Comparison of ENCODE assay signal across 8 cellular contexts in the genomic region with DNA sequence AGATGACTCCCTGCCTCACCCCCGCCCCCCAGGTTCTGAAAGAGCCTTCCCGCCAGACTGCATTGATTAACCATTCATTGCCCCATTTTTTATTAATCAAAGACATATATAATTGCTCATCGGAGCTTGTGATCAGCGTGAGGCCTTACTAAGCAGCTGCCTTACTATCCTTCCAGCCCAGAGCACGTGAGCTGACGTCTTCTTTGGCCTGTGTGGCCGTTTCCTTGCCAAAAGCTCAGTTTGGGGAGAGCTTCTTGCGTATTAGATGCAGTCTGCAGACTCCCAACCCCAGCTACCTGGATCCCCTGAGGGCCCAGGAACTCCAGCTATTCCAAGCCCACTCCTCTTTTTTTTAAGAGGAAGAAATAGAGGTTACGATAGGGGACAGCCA. TPM values are rescaled to one million over a fixed set of nuclear protein-coding genes. Genes with fewer than 3 reads are reported as not detected.
DNase-seq lines count a peak whose midpoint lies in the region; ATAC-seq and TF ChIP-seq lines count a peak whose summit lies in the region.

No MANE protein-coding gene starts in this region.

- CTCF ChIA-PET in activated CD4-positive, alpha-beta T cell treated with anti-CD3 and anti-CD28 coated beads for 36 hours (lab: Charles Lee), result interaction anchor here (0.7 to 2.8 kb wide), 8 partner anchors 9 to 56 kb away, joined by 3 to 21 read pairs (median 3); a partner anchor contains a TSS

- WGBS in thyroid gland, 2 donors, result 58 to 73% methylated on average over 9 of the region's 9 CpGs

- H3K27ac Mint-ChIP-seq in activated CD4-positive, alpha-beta T cell treated with anti-CD3 and anti-CD28 coated beads for 36 hours, result peak overlapping the region; percentile 95

- no peak for TF ChIP-seq CTCF in thyroid gland (IDR thresholded peaks at IDR 0.05)

- in situ Hi-C loops in KBM-7 (cut with MboI; ENCODE audit: low pct_unique_long_range_greater_than_20kb, low sequenced_read_pairs), result no loop called here

- H3K4me3 Mint-ChIP-seq in activated CD4-positive, alpha-beta T cell treated with anti-CD3 and anti-CD28 coated beads for 36 hours, result peak overlapping the region; percentile 98

- H3K27ac ChIP-seq in thyroid gland, result peak overlapping the region; percentile 99 to 100 (median 99)

- POLR2A ChIA-PET in activated CD4-positive, alpha-beta T cell treated with anti-CD3 and anti-CD28 coated beads for 36 hours (lab: Charles Lee), result interaction anchor here (0.7 kb wide), 1 partner anchor 75 kb away, joined by 3 read pairs; no protein-coding TSS in a partner anchor

- H3K36me3 ChIP-seq in thyroid gland, result no peaks in the 10 kb centered on the region

- H3K27me3 ChIP-seq in thyroid gland, result no peaks in the 10 kb centered on the region

- ATAC-seq in activated CD4-positive, alpha-beta T cell treated with anti-CD3 and anti-CD28 coated beads for 36 hours, result no peak

- no peaks in the 10 kb centered on the region for H3K27me3 Mint-ChIP-seq in activated CD4-positive, alpha-beta T cell treated with anti-CD3 and anti-CD28 coated beads for 36 hours

- H3K9me3 ChIP-seq in thyroid gland, result no peaks in the 10 kb centered on the region

- TF ChIP-seq POLR2A in thyroid gland (IDR thresholded peaks at IDR 0.05), result no peak

- DNase-seq in activated CD4-positive, alpha-beta T cell treated with anti-CD3 and anti-CD28 coated beads for 36 hours, result peak; percentile 21
- no peak for DNase-seq in activated CD4-positive, alpha-beta T cell treated with anti-CD3 and anti-CD28 coated beads, Interleukin-2, amount 50 U/mL, for 1 hour
- DNase-seq in cerebellar cortex (ENCODE audit: low spot score) (peak; percentile 66), midbrain (lab: John Stamatoyannopoulos, UW) (peak; percentile 38), thyroid gland (peak; percentile 27 to 40), NCI-H146 (lab: John Stamatoyannopoulos, UW) (no peak), KBM-7 (no peak), iPS-NIHi7 (ENCODE audit: extremely low spot score) (no peak)

- intact Hi-C loops in activated CD4-positive, alpha-beta T cell treated with anti-CD3 and anti-CD28 coated beads for 36 hours (cut with DNase I, micrococcal nuclease), result loop anchor here (1.0 to 5.0 kb wide), 11 partner anchors 33 to 1715 kb away; a partner anchor contains a TSS
- intact Hi-C loops in thyroid gland (cut with DNase I), result no loop called here

- H3K4me3 ChIP-seq in thyroid gland (replicated peaks in 1 of 3), result no peak overlapping the region

- H3K9me3 Mint-ChIP-seq in activated CD4-positive, alpha-beta T cell treated with anti-CD3 and anti-CD28 coated beads for 36 hours (ENCODE audit: low read depth), result no peaks in the 10 kb centered on the region

- H3K4me1 Mint-ChIP-seq in activated CD4-positive, alpha-beta T cell treated with anti-CD3 and anti-CD28 coated beads for 36 hours, result peaks cover 30% of the 10 kb centered on the region

- H3K36me3 Mint-ChIP-seq in activated CD4-positive, alpha-beta T cell treated with anti-CD3 and anti-CD28 coated beads for 36 hours (ENCODE audit: low read depth), result peaks cover 40% of the 10 kb centered on the region

- H3K4me1 ChIP-seq in thyroid gland, result peaks cover 82 to 92% of the 10 kb centered on the region in 2 donors

RNA-seq across cellular contexts. Expression of a gene that starts 0.8 kb away (rescaled TPM):
- total RNA-seq in activated CD4-positive, alpha-beta T cell treated with anti-CD3 and anti-CD28 coated beads for 36 hours, result 100 to 1,000 TPM; 268 to 333 TPM
- total RNA-seq in thyroid gland, result 100 to 1,000 TPM; 124 to 321 (median 218) TPM

RNA-seq across cellular contexts. Expression of a gene that starts 32.6 kb away (rescaled TPM):
- under 1 TPM; 0.33 to 0.39 TPM for total RNA-seq in activated CD4-positive, alpha-beta T cell treated with anti-CD3 and anti-CD28 coated beads for 36 hours
- 10 to 100 TPM; 11.2 to 27.6 (median 17.1) TPM for total RNA-seq in thyroid gland

RNA-seq across cellular contexts. Expression of a gene that starts 37.2 kb away (rescaled TPM):
- 1 to 10 TPM in 1 of 2 experiments, under 1 TPM in 1; 0.98 to 1.6 TPM for total RNA-seq in activated CD4-positive, alpha-beta T cell treated with anti-CD3 and anti-CD28 coated beads for 36 hours
- under 1 TPM in 3 of 4 donors, not detected in 1; 0.22 to 0.94 (median 0.71) TPM for total RNA-seq in thyroid gland

RNA-seq across cellular contexts. Expression of a gene that starts 46.7 kb away (rescaled TPM):
- total RNA-seq in activated CD4-positive, alpha-beta T cell treated with anti-CD3 and anti-CD28 coated beads for 36 hours, result not detected
- total RNA-seq in thyroid gland, result not detected

Comparison
In these comparisons a context has a peak if more than half of its experiments do, and no peak if none do; other contexts are left out.
1. DNase-seq: peak in activated CD4-positive, alpha-beta T cell treated with anti-CD3 and anti-CD28 coated beads for 36 hours (single experiment), cerebellar cortex (single experiment), midbrain (single experiment) and thyroid gland (2 of 2); none in activated CD4-positive, alpha-beta T cell treated with anti-CD3 and anti-CD28 coated beads, Interleukin-2, amount 50 U/mL, for 1 hour (single experiment), NCI-H146 (single experiment), KBM-7 (single experiment) and iPS-NIHi7 (single experiment).
2. RNA of a gene that starts 32.6 kb away (total RNA-seq): 11.2 to 27.6 TPM in thyroid gland; 0.33 to 0.39 TPM in activated CD4-positive, alpha-beta T cell treated with anti-CD3 and anti-CD28 coated beads for 36 hours; every median in the first group is over 4 times any median in the second.